In genomic region chr6:43953794-43954310, GRCh38 we compare ENCODE assay signal across 1 cellular context.
A peak's percentile ranks its signal among the peaks of the same experiment; 100 is the strongest.
TF ChIP-seq lines count a peak whose summit lies in the region.

No MANE protein-coding gene starts in this region.

TF ChIP-seq in HepG2, 621 proteins besides CTCF, POLR2A, EP300 and RAD21 (continued from another document and continues in another):
- TF ChIP-seq ELF3 (CRISPR knock-in tag; IDR thresholded peaks at IDR 0.05) (peak; percentile 44; the same call in 1 of the 2 replicates), DPF2 (CRISPR knock-in tag; IDR thresholded peaks at IDR 0.05; ENCODE audit: borderline replicate concordance, low read depth) (no peak), JUNB (CRISPR knock-in tag; IDR thresholded peaks at IDR 0.05; ENCODE audit: borderline replicate concordance) (no peak), ZNF639 (CRISPR knock-in tag; conservative IDR thresholded peaks at IDR 0.05) (no peak; the same call in none of the 2 replicates), ZFP91 (CRISPR knock-in tag; IDR thresholded peaks at IDR 0.05; ENCODE audit: borderline replicate concordance) (peak; percentile 87), PHF5A (CRISPR knock-in tag; IDR thresholded peaks at IDR 0.05; ENCODE audit: low read depth, unreplicated experiment) (no peak), ZFP90 (CRISPR knock-in tag; IDR thresholded peaks at IDR 0.05; ENCODE audit: borderline replicate concordance) (no peak), TEAD2 (CRISPR knock-in tag; IDR thresholded peaks at IDR 0.05) (no peak), HNRNPH1 (optimal IDR thresholded peaks at IDR 0.05; ENCODE audit: low read depth, low read length) (no peak), ZNF552 (CRISPR knock-in tag; IDR thresholded peaks at IDR 0.05; ENCODE audit: borderline replicate concordance) (peak; percentile 44; the same call in 1 of the 2 replicates), MZF1 (CRISPR knock-in tag; IDR thresholded peaks at IDR 0.05; ENCODE audit: borderline replicate concordance) (no peak), TARDBP (CRISPR knock-in tag; IDR thresholded peaks at IDR 0.05) (peak; percentile 51; the same call in 1 of the 2 replicates), FOXM1 (CRISPR knock-in tag; IDR thresholded peaks at IDR 0.05) (no peak), SMARCE1 (IDR thresholded peaks at IDR 0.05; ENCODE audit: borderline replicate concordance) (no peak), ZNF777 (CRISPR knock-in tag; IDR thresholded peaks at IDR 0.05) (no peak), ZNF256 (CRISPR knock-in tag; conservative IDR thresholded peaks at IDR 0.05) (no peak; the same call in 1 of the 2 replicates), JUND (CRISPR knock-in tag; IDR thresholded peaks at IDR 0.05) (0 out of 2 replicates have a peak, but pooled peaks have one; percentile 48), ZFY (CRISPR knock-in tag; IDR thresholded peaks at IDR 0.05) (no peak), ZNF775 (CRISPR knock-in tag; IDR thresholded peaks at IDR 0.05; ENCODE audit: borderline replicate concordance) (no peak), CBX1 (IDR thresholded peaks at IDR 0.05; ENCODE audit: low read depth) (peak; percentile 86), ZNF83 (CRISPR knock-in tag; IDR thresholded peaks at IDR 0.05; ENCODE audit: borderline replicate concordance) (0 out of 2 replicates have a peak, but pooled peaks have one; percentile 76), ZNF619 (CRISPR knock-in tag; IDR thresholded peaks at IDR 0.05) (no peak; the same call in 1 of the 2 replicates), RXRA (CRISPR knock-in tag; IDR thresholded peaks at IDR 0.05) (peak; percentile 89), ZNF616 (CRISPR knock-in tag; IDR thresholded peaks at IDR 0.05; ENCODE audit: low read depth) (0 out of 2 replicates have a peak, but pooled peaks have one; percentile 27), SSRP1 (CRISPR knock-in tag; IDR thresholded peaks at IDR 0.05) (no peak), ZNF790 (CRISPR knock-in tag; IDR thresholded peaks at IDR 0.05; ENCODE audit: borderline replicate concordance) (no peak), ZFP82 (CRISPR knock-in tag; IDR thresholded peaks at IDR 0.05; ENCODE audit: borderline replicate concordance) (0 out of 2 replicates have a peak, but pooled peaks have one; percentile 5), FOXP4 (CRISPR knock-in tag; IDR thresholded peaks at IDR 0.05) (peak; percentile 49; the same call in 1 of the 2 replicates), BHLHE40 (IDR thresholded peaks at IDR 0.05; ENCODE audit: low read length) (peak; percentile 76), MXD1 (CRISPR knock-in tag; IDR thresholded peaks at IDR 0.05) (peak; percentile 46; the same call in 1 of the 2 replicates), ESRRA (CRISPR knock-in tag; IDR thresholded peaks at IDR 0.05; ENCODE audit: low read depth) (peak; percentile 69; the same call in 1 of the 2 replicates), ZEB1 (IDR thresholded peaks at IDR 0.05; ENCODE audit: insufficient replicate concordance, low read depth) (no peak), ZNF740 (CRISPR knock-in tag; IDR thresholded peaks at IDR 0.05) (peak; percentile 99), ZNF234 (CRISPR knock-in tag; conservative IDR thresholded peaks at IDR 0.05) (0 out of 2 replicates have a peak, but pooled peaks have one; percentile 48), CEBPG (CRISPR knock-in tag; IDR thresholded peaks at IDR 0.05) (no peak), SMAD1 (CRISPR knock-in tag; IDR thresholded peaks at IDR 0.05; ENCODE audit: borderline replicate concordance, low read depth) (peak; percentile 32; the same call in 1 of the 2 replicates), FIP1L1 (IDR thresholded peaks at IDR 0.05; ENCODE audit: borderline replicate concordance, insufficient read depth, low read depth, low read length) (no peak), CENPX (CRISPR knock-in tag; IDR thresholded peaks at IDR 0.05) (no peak), CSRNP1 (CRISPR knock-in tag; IDR thresholded peaks at IDR 0.05) (0 out of 2 replicates have a peak, but pooled peaks have one; percentile 1), TSC22D2 (CRISPR knock-in tag; IDR thresholded peaks at IDR 0.05; ENCODE audit: borderline replicate concordance) (peak; percentile 82; the same call in 1 of the 2 replicates), ZNF430 (CRISPR knock-in tag; IDR thresholded peaks at IDR 0.05) (no peak; the same call in 1 of the 2 replicates), ZNF335 (CRISPR knock-in tag; IDR thresholded peaks at IDR 0.05) (peak; percentile 63), ZNF280B (CRISPR knock-in tag; IDR thresholded peaks at IDR 0.05; ENCODE audit: borderline replicate concordance) (peak; percentile 84), ATF7 (IDR thresholded peaks at IDR 0.05) (no peak), ATF7 (CRISPR knock-in tag; IDR thresholded peaks at IDR 0.05) (no peak), TGIF2 (CRISPR knock-in tag; IDR thresholded peaks at IDR 0.05) (no peak; the same call in 1 of the 2 replicates), KLF16 (CRISPR knock-in tag; IDR thresholded peaks at IDR 0.05) (peak in 1 of 2 experiments; percentile 77; a peak in 2 of 4 replicates)
- TF ChIP-seq, protein P1, sequence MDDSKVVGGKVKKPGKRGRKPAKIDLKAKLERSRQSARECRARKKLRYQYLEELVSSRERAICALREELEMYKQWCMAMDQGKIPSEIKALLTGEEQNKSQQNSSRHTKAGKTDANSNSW (CRISPR knock-in tag; IDR thresholded peaks at IDR 0.05; ENCODE audit: borderline replicate concordance) = 0 out of 2 replicates have a peak, but pooled peaks have one; percentile 51
- TF ChIP-seq, protein P2, sequence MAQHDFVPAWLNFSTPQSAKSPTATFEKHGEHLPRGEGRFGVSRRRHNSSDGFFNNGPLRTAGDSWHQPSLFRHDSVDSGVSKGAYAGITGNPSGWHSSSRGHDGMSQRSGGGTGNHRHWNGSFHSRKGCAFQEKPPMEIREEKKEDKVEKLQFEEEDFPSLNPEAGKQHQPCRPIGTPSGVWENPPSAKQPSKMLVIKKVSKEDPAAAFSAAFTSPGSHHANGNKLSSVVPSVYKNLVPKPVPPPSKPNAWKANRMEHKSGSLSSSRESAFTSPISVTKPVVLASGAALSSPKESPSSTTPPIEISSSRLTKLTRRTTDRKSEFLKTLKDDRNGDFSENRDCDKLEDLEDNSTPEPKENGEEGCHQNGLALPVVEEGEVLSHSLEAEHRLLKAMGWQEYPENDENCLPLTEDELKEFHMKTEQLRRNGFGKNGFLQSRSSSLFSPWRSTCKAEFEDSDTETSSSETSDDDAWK (CRISPR knock-in tag; IDR thresholded peaks at IDR 0.05) = no peak
- TF ChIP-seq, protein P3, sequence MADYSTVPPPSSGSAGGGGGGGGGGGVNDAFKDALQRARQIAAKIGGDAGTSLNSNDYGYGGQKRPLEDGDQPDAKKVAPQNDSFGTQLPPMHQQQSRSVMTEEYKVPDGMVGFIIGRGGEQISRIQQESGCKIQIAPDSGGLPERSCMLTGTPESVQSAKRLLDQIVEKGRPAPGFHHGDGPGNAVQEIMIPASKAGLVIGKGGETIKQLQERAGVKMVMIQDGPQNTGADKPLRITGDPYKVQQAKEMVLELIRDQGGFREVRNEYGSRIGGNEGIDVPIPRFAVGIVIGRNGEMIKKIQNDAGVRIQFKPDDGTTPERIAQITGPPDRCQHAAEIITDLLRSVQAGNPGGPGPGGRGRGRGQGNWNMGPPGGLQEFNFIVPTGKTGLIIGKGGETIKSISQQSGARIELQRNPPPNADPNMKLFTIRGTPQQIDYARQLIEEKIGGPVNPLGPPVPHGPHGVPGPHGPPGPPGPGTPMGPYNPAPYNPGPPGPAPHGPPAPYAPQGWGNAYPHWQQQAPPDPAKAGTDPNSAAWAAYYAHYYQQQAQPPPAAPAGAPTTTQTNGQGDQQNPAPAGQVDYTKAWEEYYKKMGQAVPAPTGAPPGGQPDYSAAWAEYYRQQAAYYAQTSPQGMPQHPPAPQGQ (CRISPR knock-in tag; IDR thresholded peaks at IDR 0.05; ENCODE audit: borderline replicate concordance) = no peak
- TF ChIP-seq, protein P4, sequence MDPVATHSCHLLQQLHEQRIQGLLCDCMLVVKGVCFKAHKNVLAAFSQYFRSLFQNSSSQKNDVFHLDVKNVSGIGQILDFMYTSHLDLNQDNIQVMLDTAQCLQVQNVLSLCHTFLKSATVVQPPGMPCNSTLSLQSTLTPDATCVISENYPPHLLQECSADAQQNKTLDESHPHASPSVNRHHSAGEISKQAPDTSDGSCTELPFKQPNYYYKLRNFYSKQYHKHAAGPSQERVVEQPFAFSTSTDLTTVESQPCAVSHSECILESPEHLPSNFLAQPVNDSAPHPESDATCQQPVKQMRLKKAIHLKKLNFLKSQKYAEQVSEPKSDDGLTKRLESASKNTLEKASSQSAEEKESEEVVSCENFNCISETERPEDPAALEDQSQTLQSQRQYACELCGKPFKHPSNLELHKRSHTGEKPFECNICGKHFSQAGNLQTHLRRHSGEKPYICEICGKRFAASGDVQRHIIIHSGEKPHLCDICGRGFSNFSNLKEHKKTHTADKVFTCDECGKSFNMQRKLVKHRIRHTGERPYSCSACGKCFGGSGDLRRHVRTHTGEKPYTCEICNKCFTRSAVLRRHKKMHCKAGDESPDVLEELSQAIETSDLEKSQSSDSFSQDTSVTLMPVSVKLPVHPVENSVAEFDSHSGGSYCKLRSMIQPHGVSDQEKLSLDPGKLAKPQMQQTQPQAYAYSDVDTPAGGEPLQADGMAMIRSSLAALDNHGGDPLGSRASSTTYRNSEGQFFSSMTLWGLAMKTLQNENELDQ (CRISPR knock-in tag; IDR thresholded peaks at IDR 0.05; ENCODE audit: borderline replicate concordance) = no peak
